Comparison of ENCODE assay signal across 30 cellular contexts in genomic region chr10:64518456-64518855, GRCh38.
"Had no signal": no experiment of that assay in that cellular context is flagged by ENCODE, and none has a peak within 500 bp of the region (broad histone marks: within the 10 kb centered on the region; RNA-seq: fewer than 3 reads in every experiment).

No MANE protein-coding gene starts in this region.

- H3K9me3 Mint-ChIP-seq: activated CD4-positive, alpha-beta T cell treated with anti-CD3 and anti-CD28 coated beads, Interleukin-2, amount 10 ng/mL, durations not matched to agents 24 days and 14 days; activated naive CD4-positive, alpha-beta T cell treated with anti-CD3 and anti-CD28 coated beads, Interleukin-2, amount 10 ng/mL, durations not matched to agents 7 days and 5 days; activated T-cell treated with anti-CD3 and anti-CD28 coated beads, Interleukin-2, amount 50 U/mL, for 72 hours; central memory CD8-positive, alpha-beta T cell had no signal

- H3K4me3 Mint-ChIP-seq: activated CD4-positive, alpha-beta memory T cell treated with anti-CD3 and anti-CD28 coated beads for 36 hours; activated CD4-positive, alpha-beta T cell treated with anti-CD3 and anti-CD28 coated beads for 36 hours; activated CD4-positive, alpha-beta T cell treated with anti-CD3 and anti-CD28 coated beads, Interleukin-2, amount 10 ng/mL, durations not matched to agents 24 days and 14 days; activated CD8-positive, alpha-beta memory T cell treated with anti-CD3 and anti-CD28 coated beads, Interleukin-2, amount 10 ng/mL, durations not matched to agents 7 days and 5 days; activated CD8-positive, alpha-beta T cell treated with anti-CD3 and anti-CD28 coated beads, Interleukin-2, amount 10 ng/mL, durations not matched to agents 7 days and 5 days; activated naive CD4-positive, alpha-beta T cell treated with anti-CD3 and anti-CD28 coated beads, Interleukin-2, amount 10 ng/mL, durations not matched to agents 7 days and 5 days; activated naive CD8-positive, alpha-beta T cell; activated T-cell treated with anti-CD3 and anti-CD28 coated beads, Interleukin-2, amount 50 U/mL, for 24 hours; activated T-cell treated with anti-CD3 and anti-CD28 coated beads, Interleukin-2, amount 50 U/mL, for 72 hours; central memory CD8-positive, alpha-beta T cell; effector memory CD8-positive, alpha-beta T cell had no signal

- H3K27ac ChIP-seq: brain microvascular endothelial cell, esophagus muscularis mucosa, foreskin keratinocyte, gastrocnemius medialis, heart right ventricle, hepatocyte had no signal

- H3K4me3 ChIP-seq: esophagus muscularis mucosa, gastrocnemius medialis, heart right ventricle, hepatocyte had no signal

- H3K9me3 ChIP-seq: esophagus muscularis mucosa, gastrocnemius medialis, heart right ventricle had no signal

- H3K4me1 Mint-ChIP-seq: activated CD4-positive, alpha-beta T cell treated with anti-CD3 and anti-CD28 coated beads for 36 hours; activated CD4-positive, alpha-beta T cell treated with anti-CD3 and anti-CD28 coated beads, Interleukin-2, amount 10 ng/mL, durations not matched to agents 24 days and 14 days; activated CD8-positive, alpha-beta memory T cell treated with anti-CD3 and anti-CD28 coated beads, Interleukin-2, amount 10 ng/mL, durations not matched to agents 7 days and 5 days; activated naive CD4-positive, alpha-beta T cell treated with anti-CD3 and anti-CD28 coated beads, Interleukin-2, amount 10 ng/mL, durations not matched to agents 7 days and 5 days; central memory CD8-positive, alpha-beta T cell had no signal

- H3K36me3 Mint-ChIP-seq: activated CD4-positive, alpha-beta memory T cell treated with anti-CD3 and anti-CD28 coated beads for 36 hours; activated CD8-positive, alpha-beta memory T cell treated with anti-CD3 and anti-CD28 coated beads, Interleukin-2, amount 10 ng/mL, durations not matched to agents 7 days and 5 days; activated naive CD4-positive, alpha-beta T cell treated with anti-CD3 and anti-CD28 coated beads, Interleukin-2, amount 10 ng/mL, durations not matched to agents 7 days and 5 days; activated naive CD8-positive, alpha-beta T cell had no signal

- H3K27me3 ChIP-seq: brain microvascular endothelial cell, esophagus muscularis mucosa, foreskin keratinocyte, gastrocnemius medialis, heart right ventricle, hepatocyte had no signal

- H3K27ac Mint-ChIP-seq: activated CD4-positive, alpha-beta memory T cell treated with anti-CD3 and anti-CD28 coated beads for 36 hours; activated CD4-positive, alpha-beta T cell treated with anti-CD3 and anti-CD28 coated beads for 36 hours; activated CD4-positive, alpha-beta T cell treated with anti-CD3 and anti-CD28 coated beads, Interleukin-2, amount 10 ng/mL, durations not matched to agents 24 days and 14 days; activated CD8-positive, alpha-beta memory T cell treated with anti-CD3 and anti-CD28 coated beads, Interleukin-2, amount 10 ng/mL, durations not matched to agents 7 days and 5 days; activated CD8-positive, alpha-beta T cell treated with anti-CD3 and anti-CD28 coated beads, Interleukin-2, amount 10 ng/mL, durations not matched to agents 7 days and 5 days; activated naive CD4-positive, alpha-beta T cell treated with anti-CD3 and anti-CD28 coated beads, Interleukin-2, amount 10 ng/mL, durations not matched to agents 7 days and 5 days; activated naive CD8-positive, alpha-beta T cell; activated T-cell treated with anti-CD3 and anti-CD28 coated beads, Interleukin-2, amount 50 U/mL, for 24 hours; activated T-cell treated with anti-CD3 and anti-CD28 coated beads, Interleukin-2, amount 50 U/mL, for 72 hours; effector memory CD8-positive, alpha-beta T cell had no signal

- H3K27me3 Mint-ChIP-seq: activated CD4-positive, alpha-beta memory T cell treated with anti-CD3 and anti-CD28 coated beads for 36 hours; activated CD4-positive, alpha-beta T cell treated with anti-CD3 and anti-CD28 coated beads for 36 hours; activated CD4-positive, alpha-beta T cell treated with anti-CD3 and anti-CD28 coated beads, Interleukin-2, amount 10 ng/mL, durations not matched to agents 24 days and 14 days; activated CD8-positive, alpha-beta memory T cell treated with anti-CD3 and anti-CD28 coated beads, Interleukin-2, amount 10 ng/mL, durations not matched to agents 7 days and 5 days; activated naive CD4-positive, alpha-beta T cell treated with anti-CD3 and anti-CD28 coated beads, Interleukin-2, amount 10 ng/mL, durations not matched to agents 7 days and 5 days; activated naive CD8-positive, alpha-beta T cell; activated T-cell treated with anti-CD3 and anti-CD28 coated beads, Interleukin-2, amount 50 U/mL, for 24 hours; central memory CD8-positive, alpha-beta T cell; effector memory CD8-positive, alpha-beta T cell had no signal

- H3K36me3 ChIP-seq: brain microvascular endothelial cell, esophagus muscularis mucosa, gastrocnemius medialis, heart right ventricle had no signal

- H3K4me1 ChIP-seq: esophagus muscularis mucosa, foreskin keratinocyte, gastrocnemius medialis, heart right ventricle had no signal

- DNase-seq: activated CD4-positive, alpha-beta memory T cell treated with anti-CD3 and anti-CD28 coated beads for 36 hours; activated CD4-positive, alpha-beta T cell treated with anti-CD3 and anti-CD28 coated beads for 36 hours; activated CD4-positive, alpha-beta T cell treated with anti-CD3 and anti-CD28 coated beads, Interleukin-2, amount 10 ng/mL, durations not matched to agents 24 days and 14 days; activated CD4-positive, CD25-positive, alpha-beta regulatory T cell; activated CD4-positive, CD25-positive, alpha-beta regulatory T cell treated with anti-CD3 and anti-CD28 coated beads, Interleukin-2, amount 50 U/mL, for 72 hours; activated CD8-positive, alpha-beta memory T cell treated with anti-CD3 and anti-CD28 coated beads, Interleukin-2, amount 10 ng/mL, durations not matched to agents 7 days and 5 days; activated CD8-positive, alpha-beta memory T cell treated with anti-CD3 and anti-CD28 coated beads, Interleukin-2, amount 50 U/mL, for 4 hours; activated CD8-positive, alpha-beta T cell treated with anti-CD3 and anti-CD28 coated beads, Interleukin-2, amount 10 ng/mL, durations not matched to agents 7 days and 5 days; activated gamma-delta T cell; activated naive CD4-positive, alpha-beta T cell; activated naive CD4-positive, alpha-beta T cell treated with anti-CD3 and anti-CD28 coated beads, Interleukin-2, amount 10 ng/mL, durations not matched to agents 7 days and 5 days; activated T-cell treated with anti-CD3 and anti-CD28 coated beads, Interleukin-2, amount 50 U/mL, for 24 hours; activated T-cell treated with anti-CD3 and anti-CD28 coated beads, Interleukin-2, amount 50 U/mL, for 72 hours; amniotic stem cell; anterior cingulate cortex; brain microvascular endothelial cell; cortex of kidney; dermis blood vessel endothelial cell; effector CD4-positive, alpha-beta T cell; effector memory CD8-positive, alpha-beta T cell; erythroblast; foreskin keratinocyte; gastrocnemius medialis; glutamatergic neuron; heart right ventricle; T-helper 2 cell had no signal
